In the genomic region with DNA sequence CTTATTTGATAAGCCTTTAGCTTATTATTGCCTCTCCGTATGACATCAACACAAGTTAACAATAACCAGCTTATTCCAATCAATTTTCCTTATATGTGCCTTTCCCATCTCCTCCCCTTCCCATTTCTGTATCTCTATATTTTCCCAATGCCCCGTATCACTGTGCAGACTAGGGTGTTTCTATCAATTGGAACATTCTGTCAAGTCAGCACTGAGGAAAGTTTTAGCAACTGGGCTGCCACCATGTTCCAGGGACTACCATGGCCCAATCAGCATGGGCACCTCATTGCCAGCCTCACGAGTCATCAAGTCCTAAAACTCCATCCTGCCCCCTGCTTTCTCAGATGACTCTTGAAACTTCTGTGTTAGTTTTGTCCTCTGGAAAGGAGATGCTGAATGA, we compare ENCODE assay signal across 8 cellular contexts.
"Had no signal": no experiment of that assay in that cellular context is flagged by ENCODE, and none has a peak within 500 bp of the region (broad histone marks: within the 10 kb centered on the region; RNA-seq: fewer than 3 reads in every experiment).

No MANE protein-coding gene starts in this region.

- H3K27ac ChIP-seq: KMS-11 had no signal

- ATAC-seq: GM23338 had no signal

- H3K9ac ChIP-seq: KMS-11 had no signal

- DNase-seq: H9, HCEC 1CT, KBM-7 had no signal

- H2AFZ ChIP-seq: GM23338 had no signal

- H3K4me2 ChIP-seq: GM23338, KMS-11 had no signal

- FAIRE-seq: H1, H54, HTR-8/SVneo had no signal

- H3K4me3 ChIP-seq: GM23338 had no signal
